In genomic region chr5:173614591-173614990, GRCh38 we compare ENCODE assay signal across 11 cellular contexts. TPM values are rescaled to one million over a fixed set of nuclear protein-coding genes. Genes with fewer than 3 reads are reported as not detected.
DNase-seq lines count a peak whose midpoint lies in the region; ATAC-seq, FAIRE-seq and TF ChIP-seq lines count a peak whose summit lies in the region.
"Had no signal": no experiment of that assay in that cellular context is flagged by ENCODE, and none has a peak within 500 bp of the region (broad histone marks: within the 10 kb centered on the region; RNA-seq: fewer than 3 reads in every experiment).

No MANE protein-coding gene starts in this region.

- H3K27me3 Mint-ChIP-seq in activated T-helper 2 cell treated with anti-CD3 and anti-CD28 coated beads, Interferon-gamma antibody, Interleukin-2, Interleukin-4, amounts not matched to agents 10 μg/mL and 5 μg/mL and 100 μg/mL, durations not matched to agents 14 hours and 24 hours and 36 hours (ENCODE audit: low read depth): no peaks in the 10 kb centered on the region

- H3K4me3 Mint-ChIP-seq in activated T-helper 2 cell treated with anti-CD3 and anti-CD28 coated beads, Interferon-gamma antibody, Interleukin-2, Interleukin-4, amounts not matched to agents 10 μg/mL and 5 μg/mL and 100 μg/mL, durations not matched to agents 14 hours and 24 hours and 36 hours (ENCODE audit: low read depth): peak overlapping the region; percentile 90

- H3K4me3 ChIP-seq in left ventricle myocardium inferior (peak overlapping the region; percentile 96), kidney (ENCODE audit: low read length in 2 of 2) (peak overlapping the region in 1 of 2 donors; percentile 81), thyroid gland (replicated peaks in 1 of 3) (peak overlapping the region in 1 of 3 donors; percentile 87)

- H3K27ac ChIP-seq in left ventricle myocardium inferior (replicated peaks) (no peak overlapping the region), kidney (ENCODE audit: low read depth in 2 of 2, low read length in 2 of 2) (no peak overlapping the region), thyroid gland (peak overlapping the region in 2 of 3 donors; percentile 94 to 96)

- H3K36me3 Mint-ChIP-seq in activated T-helper 2 cell treated with anti-CD3 and anti-CD28 coated beads, Interferon-gamma antibody, Interleukin-2, Interleukin-4, amounts not matched to agents 10 μg/mL and 5 μg/mL and 100 μg/mL, durations not matched to agents 14 hours and 24 hours and 36 hours (ENCODE audit: low read depth): peaks cover 29% of the 10 kb centered on the region

- peaks cover 74% of the 10 kb centered on the region for H3K4me1 ChIP-seq in left ventricle myocardium inferior
- H3K4me1 ChIP-seq in kidney (ENCODE audit: control insufficient read depth in 1 of 2, insufficient read depth in 1 of 2, low read depth in 1 of 2, low read length in 2 of 2): peaks cover 20 to 31% of the 10 kb centered on the region in 2 donors
- peaks cover 26 to 41% of the 10 kb centered on the region in 2 donors for H3K4me1 ChIP-seq in thyroid gland

- H3K9me3 Mint-ChIP-seq in activated T-helper 2 cell treated with anti-CD3 and anti-CD28 coated beads, Interferon-gamma antibody, Interleukin-2, Interleukin-4, amounts not matched to agents 10 μg/mL and 5 μg/mL and 100 μg/mL, durations not matched to agents 14 hours and 24 hours and 36 hours: no peaks in the 10 kb centered on the region

- H3K9me3 ChIP-seq in left ventricle myocardium inferior (replicated peaks) (no peaks in the 10 kb centered on the region), kidney (ENCODE audit: control insufficient read depth in 1 of 2, low read length in 2 of 2) (no peaks in the 10 kb centered on the region), thyroid gland (no peaks in the 10 kb centered on the region)
- H3K9me3 ChIP-seq: tibial nerve had no signal

- H3K36me3 ChIP-seq in left ventricle myocardium inferior (peaks cover 34% of the 10 kb centered on the region), kidney (ENCODE audit: control insufficient read depth in 1 of 2, insufficient read depth in 2 of 2, low read length in 2 of 2) (peaks cover 12 to 17% of the 10 kb centered on the region in 2 donors), thyroid gland (peaks cover 5 to 8% of the 10 kb centered on the region in 2 donors)

- no peak for TF ChIP-seq CTCF in left ventricle myocardium inferior (IDR thresholded peaks at IDR 0.05; ENCODE audit: borderline replicate concordance)
- no peak for TF ChIP-seq CTCF in kidney (IDR thresholded peaks at IDR 0.05; ENCODE audit: borderline replicate concordance, extremely low read depth, insufficient read depth)
- no peak for TF ChIP-seq CTCF in thyroid gland (IDR thresholded peaks at IDR 0.05)

- ATAC-seq in Right ventricle myocardium inferior (no peak), HG02571 (IDR thresholded peaks at IDR 0.05; ENCODE audit: unreplicated experiment) (no peak)

- WGBS in thyroid gland, 2 donors: 46 to 47% methylated on average over 7 of the region's 7 CpGs

- intact Hi-C loops in left ventricle myocardium inferior (cut with micrococcal nuclease) (no loop called here), Right ventricle myocardium inferior (cut with DNase I) (no loop called here), kidney (cut with DNase I) (no loop called here), thyroid gland (cut with DNase I) (no loop called here)
- intact Hi-C loops in activated T-helper 2 cell treated with anti-CD3 and anti-CD28 coated beads, Interferon-gamma antibody, Interleukin-2, Interleukin-4, amounts not matched to agents 10 μg/mL and 5 μg/mL and 100 μg/mL, durations not matched to agents 14 hours and 24 hours and 36 hours (cut with micrococcal nuclease): no loop called here

- H3K4me1 Mint-ChIP-seq in activated T-helper 2 cell treated with anti-CD3 and anti-CD28 coated beads, Interferon-gamma antibody, Interleukin-2, Interleukin-4, amounts not matched to agents 10 μg/mL and 5 μg/mL and 100 μg/mL, durations not matched to agents 14 hours and 24 hours and 36 hours (ENCODE audit: low read depth): peaks cover 31% of the 10 kb centered on the region

- TF ChIP-seq POLR2A in thyroid gland (IDR thresholded peaks at IDR 0.05): no peak

- H3K27me3 ChIP-seq in left ventricle myocardium inferior (ENCODE audit: low read depth) (no peaks in the 10 kb centered on the region), thyroid gland (no peaks in the 10 kb centered on the region)
- H3K27me3 ChIP-seq: tibial nerve had no signal

- FAIRE-seq in kidney (lab: Jason Lieb, UNC): no peak
- FAIRE-seq: small intestine had no signal

- H3K27ac Mint-ChIP-seq in activated T-helper 2 cell treated with anti-CD3 and anti-CD28 coated beads, Interferon-gamma antibody, Interleukin-2, Interleukin-4, amounts not matched to agents 10 μg/mL and 5 μg/mL and 100 μg/mL, durations not matched to agents 14 hours and 24 hours and 36 hours: no peak overlapping the region

- peak overlapping the region; percentile 4 to 7 for H3K9ac ChIP-seq in kidney (ENCODE audit: low read length in 2 of 2)

- DNase-seq in left ventricle myocardium inferior (no peak), Right ventricle myocardium inferior (ENCODE audit: missing footprints) (no peak), kidney (no peak), thyroid gland (peak; percentile 57 to 64), NCI-H2227 treated with DMSO at 0.1 percent for 48 hours (lab: John Stamatoyannopoulos, UW) (no peak)
- DNase-seq in activated T-helper 2 cell treated with anti-CD3 and anti-CD28 coated beads, Interferon-gamma antibody, Interleukin-2, Interleukin-4, amounts not matched to agents 10 μg/mL and 5 μg/mL and 100 μg/mL, durations not matched to agents 14 hours and 24 hours and 36 hours (ENCODE audit: low spot score): no peak
- DNase-seq in stimulated activated CD4-positive, alpha-beta T cell treated with anti-CD3 and anti-CD28 coated beads, Interleukin-1b, Interleukin-23, amount 100 ng/mL, for 48 hours: no peak
- DNase-seq: NCI-H1092, small intestine had no signal

RNA-seq across cellular contexts. Expression of gene BOD1, which starts 1.9 kb away (rescaled TPM):
- total RNA-seq in left ventricle myocardium inferior (48.7 TPM), Right ventricle myocardium inferior (46.4 TPM), kidney (32.5 TPM), thyroid gland (10 to 100 TPM; 62.4 to 86.0 (median 74.7) TPM)
- 27.2 and 32.3 TPM in 2 replicates for total RNA-seq in activated T-helper 2 cell treated with anti-CD3 and anti-CD28 coated beads, Interferon-gamma antibody, Interleukin-2, Interleukin-4, amounts not matched to agents 10 μg/mL and 5 μg/mL and 100 μg/mL, durations not matched to agents 14 hours and 24 hours and 36 hours
- 43.6 TPM for polyA plus RNA-seq in kidney (ENCODE audit: insufficient read depth, low read depth, low replicate concordance)

Comparison
In these comparisons a context has a peak if more than half of its experiments do, and no peak if none do; other contexts are left out.
1. DNase-seq: peak in thyroid gland (2 of 2); none in left ventricle myocardium inferior (single experiment), Right ventricle myocardium inferior (single experiment), activated T-helper 2 cell treated with anti-CD3 and anti-CD28 coated beads, Interferon-gamma antibody, Interleukin-2, Interleukin-4, amounts not matched to agents 10 μg/mL and 5 μg/mL and 100 μg/mL, durations not matched to agents 14 hours and 24 hours and 36 hours (single experiment), kidney (single experiment), stimulated activated CD4-positive, alpha-beta T cell treated with anti-CD3 and anti-CD28 coated beads, Interleukin-1b, Interleukin-23, amount 100 ng/mL, for 48 hours (single experiment) and NCI-H2227 treated with DMSO at 0.1 percent for 48 hours (single experiment).
2. H3K27ac ChIP-seq: peak in thyroid gland (2 of 3); none in left ventricle myocardium inferior (single experiment) and kidney (0 of 2).